ENCODE assay signal across 8 cellular contexts in the genomic region with DNA sequence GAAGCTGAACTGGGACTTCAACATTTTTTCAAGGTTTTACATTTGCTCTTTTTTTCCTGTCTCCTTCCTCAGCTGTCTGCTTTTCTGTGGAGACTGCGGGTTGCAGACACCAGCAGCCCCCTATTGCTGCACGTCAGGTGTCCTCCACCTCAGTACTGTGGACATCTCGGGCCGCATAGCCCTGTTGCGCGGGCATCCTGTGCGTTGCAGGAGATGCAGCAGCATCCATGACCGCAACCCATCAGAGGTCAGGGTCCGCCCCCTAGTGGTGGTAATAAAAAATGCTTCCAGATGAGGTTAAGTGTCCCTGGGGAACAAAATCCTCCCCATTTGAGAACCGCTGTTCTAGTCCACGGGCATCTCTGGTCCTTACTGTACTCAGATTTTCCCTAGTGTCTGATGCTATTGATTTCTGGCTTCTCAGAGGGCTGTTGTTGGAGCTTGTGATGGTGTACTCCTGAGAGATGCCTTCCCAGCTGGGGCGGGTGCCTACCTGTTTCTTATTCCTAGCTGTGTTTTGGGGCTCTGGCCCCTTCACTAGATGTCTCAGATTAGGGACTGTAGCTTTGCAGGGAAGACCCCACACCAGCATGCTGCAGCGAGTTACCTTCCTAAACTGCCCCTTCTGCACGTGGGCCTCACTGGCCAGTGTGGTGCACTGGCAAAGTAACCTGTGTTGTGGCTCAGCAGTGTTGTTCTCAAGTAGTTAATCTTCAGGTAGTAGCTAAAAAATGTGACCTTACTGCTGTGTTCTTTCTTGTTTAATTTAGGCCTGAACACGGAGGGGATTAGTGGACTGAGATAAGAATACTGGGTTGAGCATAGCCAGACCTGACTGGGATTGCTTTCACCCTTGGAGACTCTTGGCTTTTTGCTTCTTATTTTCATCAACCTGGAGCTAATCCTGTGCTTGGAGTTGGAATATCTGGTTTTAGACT. TPM values are rescaled to one million over a fixed set of nuclear protein-coding genes. Genes with fewer than 3 reads are reported as not detected.
DNase-seq lines count a peak whose midpoint lies in the region; ATAC-seq and TF ChIP-seq lines count a peak whose summit lies in the region.

No MANE protein-coding gene starts in this region.

- H3K36me3 Mint-ChIP-seq in activated CD8-positive, alpha-beta T cell treated with anti-CD3 and anti-CD28 coated beads for 36 hours (ENCODE audit: low read depth), result peaks cover 54% of the 10 kb centered on the region

- H2BK5ac ChIP-seq in mesenchymal stem cell (ENCODE audit: low read depth, low read length, poor library complexity, severe bottlenecking), result no peak overlapping the region

- 30% methylated on average over 15 of the region's 15 CpGs for WGBS in mesenchymal stem cell

- H2AK5ac ChIP-seq in mesenchymal stem cell (ENCODE audit: low read length, severe bottlenecking), result no peak overlapping the region

- H3K14ac ChIP-seq in mesenchymal stem cell (ENCODE audit: low read length in 2 of 2), result no peak overlapping the region

- H2BK12ac ChIP-seq in mesenchymal stem cell (ENCODE audit: low read length in 2 of 2), result no peak overlapping the region

- H3K36me3 ChIP-seq in mesenchymal stem cell (ENCODE audit: control insufficient read depth in 1 of 2, insufficient read depth in 2 of 2, low read depth in 1 of 2, low read length in 2 of 2), result peaks cover 22 to 23% of the 10 kb centered on the region in 2 experiments

- peaks cover 18% of the 10 kb centered on the region for H3K4me1 Mint-ChIP-seq in activated CD8-positive, alpha-beta T cell treated with anti-CD3 and anti-CD28 coated beads for 36 hours (ENCODE audit: low read depth)

- DNase-seq in AG20443 (ENCODE audit: low spot score) (peak; percentile 93), NCI-H82 (lab: John Stamatoyannopoulos, UW) (peak; percentile 83), mesenchymal stem cell (peak; percentile 85)
- peak; percentile 83 for DNase-seq in activated CD8-positive, alpha-beta T cell treated with anti-CD3 and anti-CD28 coated beads for 36 hours
- DNase-seq in effector CD4-positive, alpha-beta T cell, result peak; percentile 68
- peak; percentile 31 to 39 for DNase-seq in stimulated activated CD8-positive, alpha-beta memory T cell treated with anti-CD3 and anti-CD28 coated beads, Interleukin-15, amount 100 ng/mL, for 4 hours (ENCODE audit: low read depth in 2 of 2)

- no peaks in the 10 kb centered on the region for H3K27me3 Mint-ChIP-seq in activated CD8-positive, alpha-beta T cell treated with anti-CD3 and anti-CD28 coated beads for 36 hours

- H3K18ac ChIP-seq in mesenchymal stem cell (ENCODE audit: low read depth in 1 of 2, low read length in 2 of 2), result no peak overlapping the region

- no peaks in the 10 kb centered on the region for H3K9me3 ChIP-seq in mesenchymal stem cell (ENCODE audit: control insufficient read depth, low read length)

- no peaks in the 10 kb centered on the region for H3K9me3 Mint-ChIP-seq in activated CD8-positive, alpha-beta T cell treated with anti-CD3 and anti-CD28 coated beads for 36 hours

- H3K23ac ChIP-seq in mesenchymal stem cell (ENCODE audit: low read length in 2 of 2), result no peak overlapping the region

- intact Hi-C loops in activated CD8-positive, alpha-beta T cell treated with anti-CD3 and anti-CD28 coated beads for 36 hours (cut with micrococcal nuclease), result loop anchor here (10.0 kb wide), 1 partner anchor 45 kb away; the partner anchor contains the start of gene LETM1

- TF ChIP-seq CTCF in activated CD8-positive, alpha-beta T cell treated with anti-CD3 and anti-CD28 coated beads for 36 hours (IDR thresholded peaks at IDR 0.05), result peak; percentile 86

- H2BK15ac ChIP-seq in mesenchymal stem cell (ENCODE audit: low read depth, poor library complexity, severe bottlenecking), result no peak overlapping the region

- peak overlapping the region; percentile 65 for H3K27ac Mint-ChIP-seq in activated CD8-positive, alpha-beta T cell treated with anti-CD3 and anti-CD28 coated beads for 36 hours

- no peaks in the 10 kb centered on the region for H3K27me3 ChIP-seq in mesenchymal stem cell (ENCODE audit: control insufficient read depth in 1 of 2, insufficient read depth in 1 of 2, low read length in 2 of 2)

- H4K8ac ChIP-seq in mesenchymal stem cell (ENCODE audit: low read length), result peak overlapping the region; percentile 79

- CTCF ChIA-PET in activated CD8-positive, alpha-beta T cell treated with anti-CD3 and anti-CD28 coated beads for 36 hours (lab: Charles Lee), result interaction anchor here (0.7 to 4.3 kb wide), 42 partner anchors 10 to 206 kb away, joined by 3 to 81 read pairs (median 4); partner anchors contain the start of genes LETM1 and NSD2

- peaks cover 2% of the 10 kb centered on the region for H3K4me1 ChIP-seq in mesenchymal stem cell (ENCODE audit: control insufficient read depth, insufficient read depth, low read depth, low read length)

- H3K79me1 ChIP-seq in mesenchymal stem cell (replicated peaks; ENCODE audit: low read length, poor library complexity, severe bottlenecking), result peaks cover 9% of the 10 kb centered on the region

- peak overlapping the region in 1 of 2 experiments; percentile 23 for H3K4me3 ChIP-seq in mesenchymal stem cell (ENCODE audit: insufficient read depth in 1 of 2, low read depth in 1 of 2, low read length in 2 of 2)

- no peak overlapping the region for H3K4me3 Mint-ChIP-seq in activated CD8-positive, alpha-beta T cell treated with anti-CD3 and anti-CD28 coated beads for 36 hours

- POLR2A ChIA-PET in activated CD8-positive, alpha-beta T cell treated with anti-CD3 and anti-CD28 coated beads for 36 hours (lab: Charles Lee), result interaction anchor here (0.6 to 2.7 kb wide), 8 partner anchors 15 to 113 kb away, joined by 3 to 13 read pairs (median 4); partner anchors contain the start of genes LETM1 and NSD2

- ATAC-seq in GM18909 (IDR thresholded peaks at IDR 0.05; ENCODE audit: poor library complexity, unreplicated experiment) (peak; percentile 69), HG03460 (IDR thresholded peaks at IDR 0.05; ENCODE audit: unreplicated experiment) (peak; percentile 64)
- peak; percentile 95 for ATAC-seq in activated CD8-positive, alpha-beta T cell treated with anti-CD3 and anti-CD28 coated beads for 36 hours

- H4K91ac ChIP-seq in mesenchymal stem cell (ENCODE audit: low read length), result no peak overlapping the region

- H3K9ac ChIP-seq in mesenchymal stem cell (ENCODE audit: low read length), result peak overlapping the region; percentile 36

- no peak overlapping the region for H3K4ac ChIP-seq in mesenchymal stem cell (ENCODE audit: low read depth in 1 of 2, low read length in 2 of 2)

- H2BK120ac ChIP-seq in mesenchymal stem cell (ENCODE audit: low read depth, low read length), result no peak overlapping the region

- H2AFZ ChIP-seq in mesenchymal stem cell (ENCODE audit: low read depth, low read length), result no peak overlapping the region

- H3K4me2 ChIP-seq in mesenchymal stem cell (ENCODE audit: low read length, poor library complexity, severe bottlenecking), result no peak overlapping the region

- H3K27ac ChIP-seq in mesenchymal stem cell (ENCODE audit: low read length, poor library complexity, severe bottlenecking), result no peak overlapping the region

RNA-seq across cellular contexts. Expression of gene NSD2, which starts 28.2 kb away (rescaled TPM):
- 100 to 1,000 TPM; 219 TPM for total RNA-seq in activated CD8-positive, alpha-beta T cell treated with anti-CD3 and anti-CD28 coated beads for 36 hours
- polyA plus RNA-seq in mesenchymal stem cell (2013, experiment 1 of 2), result 17.1 TPM
- polyA plus RNA-seq in mesenchymal stem cell (2013, experiment 2 of 2), result 16.3 TPM

RNA-seq across cellular contexts. Expression of gene LETM1, which starts 43.5 kb away (rescaled TPM):
- total RNA-seq in activated CD8-positive, alpha-beta T cell treated with anti-CD3 and anti-CD28 coated beads for 36 hours, result 10 to 100 TPM; 49.4 to 53.2 TPM
- 17.9 TPM for polyA plus RNA-seq in mesenchymal stem cell (2013, experiment 1 of 2)
- 17.5 TPM for polyA plus RNA-seq in mesenchymal stem cell (2013, experiment 2 of 2)

Comparison
In these comparisons a context has a peak if more than half of its experiments do, and no peak if none do; other contexts are left out.
1. DNase-seq: peak in every context shown above with its lines; median percentile 93 in AG20443; 85 in mesenchymal stem cell; 83 in NCI-H82; 83 in activated CD8-positive, alpha-beta T cell treated with anti-CD3 and anti-CD28 coated beads for 36 hours; 68 in effector CD4-positive, alpha-beta T cell; 35 in stimulated activated CD8-positive, alpha-beta memory T cell treated with anti-CD3 and anti-CD28 coated beads, Interleukin-15, amount 100 ng/mL, for 4 hours.